Comparison of ENCODE assay signal across 10 cellular contexts in the genomic region with DNA sequence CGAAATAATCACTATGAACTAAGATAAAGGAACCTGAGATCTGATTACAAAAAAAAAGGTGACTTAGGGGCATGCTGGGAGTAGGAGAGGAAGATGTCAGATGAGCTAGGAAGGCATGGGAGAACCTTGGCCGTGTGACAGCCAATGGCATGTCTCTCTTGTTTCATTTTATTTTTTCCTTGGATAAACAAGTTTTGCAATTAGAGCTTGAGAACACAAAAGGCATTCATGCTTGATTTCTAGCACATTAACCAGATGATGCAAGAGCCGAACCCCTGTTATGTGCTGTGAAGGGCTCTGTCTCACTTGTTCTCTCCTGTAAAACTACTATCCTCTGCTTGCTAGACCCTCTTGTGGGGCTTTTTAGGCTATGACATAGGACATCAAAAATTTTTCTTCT.
DNase-seq lines count a peak whose midpoint lies in the region; ATAC-seq and TF ChIP-seq lines count a peak whose summit lies in the region.
"Had no signal": no experiment of that assay in that cellular context is flagged by ENCODE, and none has a peak within 500 bp of the region (broad histone marks: within the 10 kb centered on the region; RNA-seq: fewer than 3 reads in every experiment).

No MANE protein-coding gene starts in this region.

- no peaks in the 10 kb centered on the region for H3K27me3 ChIP-seq in HUES48 (ENCODE audit: control insufficient read depth, insufficient read depth, low read length)
- no peaks in the 10 kb centered on the region for H3K27me3 ChIP-seq in layer of hippocampus (ENCODE audit: control insufficient read depth, insufficient read depth, low read length)
- no peaks in the 10 kb centered on the region for H3K27me3 ChIP-seq in ascending aorta

- no peak overlapping the region for H3K4me3 ChIP-seq in HUES48 (ENCODE audit: low read depth, low read length)
- no peak overlapping the region for H3K4me3 ChIP-seq in ascending aorta
- H3K4me3 ChIP-seq: GM12878 had no signal

- no peaks in the 10 kb centered on the region for H3K9me3 ChIP-seq in HUES48 (ENCODE audit: control insufficient read depth, insufficient read depth, low read length)
- H3K9me3 ChIP-seq in ascending aorta = no peaks in the 10 kb centered on the region

- H3K4me1 ChIP-seq in HUES48 (ENCODE audit: control insufficient read depth, insufficient read depth, low read length) (peaks cover 45% of the 10 kb centered on the region), ascending aorta (peaks cover 0 to 10% of the 10 kb centered on the region in 2 donors)

- H3K36me3 ChIP-seq in HUES48 (ENCODE audit: control insufficient read depth, insufficient read depth, low read length) = no peaks in the 10 kb centered on the region
- no peaks in the 10 kb centered on the region for H3K36me3 ChIP-seq in ascending aorta

- H3K9ac ChIP-seq in HUES48 (ENCODE audit: low read depth, low read length) = no peak overlapping the region

- H3K27ac ChIP-seq in HUES48 (ENCODE audit: low read depth, low read length) = peak overlapping the region; percentile 18
- H3K27ac ChIP-seq in caudate nucleus (ENCODE audit: low read depth, low read length) = peak overlapping the region; percentile 88
- peak overlapping the region; percentile 72 for H3K27ac ChIP-seq in layer of hippocampus (ENCODE audit: low read depth, low read length)
- H3K27ac ChIP-seq in ascending aorta = no peak overlapping the region
- H3K27ac ChIP-seq: epithelial cell of prostate had no signal

- ATAC-seq in HG03378 (IDR thresholded peaks at IDR 0.05; ENCODE audit: unreplicated experiment) (no peak), GM19455 (IDR thresholded peaks at IDR 0.05; ENCODE audit: unreplicated experiment) (no peak)
- ATAC-seq: GM12878 had no signal

- intact Hi-C loops in ascending aorta (cut with DNase I) = no loop called here

- no peak for TF ChIP-seq CTCF in ascending aorta (IDR thresholded peaks at IDR 0.05)

- peak in 16 of 61 donors; percentile 4 to 50 (median 32) for DNase-seq in caudate nucleus (lab: John Stamatoyannopoulos, UW)
- peak; percentile 85 for DNase-seq in superior temporal gyrus (ENCODE audit: extremely low spot score)
- no peak for DNase-seq in DMS53 treated with DMSO at 0.1 percent for 48 hours (lab: John Stamatoyannopoulos, UW; ENCODE audit: unreplicated experiment)
- DNase-seq in ascending aorta (ENCODE audit: low spot score in 2 of 2) = no peak

Comparison
In these comparisons a context has a peak if more than half of its experiments do, and no peak if none do; other contexts are left out.
1. H3K27ac ChIP-seq: peak in HUES48 (single experiment), caudate nucleus (single experiment) and layer of hippocampus (single experiment); none in ascending aorta (0 of 2).